ENCODE assay signal across 19 cellular contexts in genomic region chr5:147658293-147658932, GRCh38.
DNase-seq lines count a peak whose midpoint lies in the region; ATAC-seq, FAIRE-seq and TF ChIP-seq lines count a peak whose summit lies in the region.
"Had no signal": no experiment of that assay in that cellular context is flagged by ENCODE, and none has a peak within 500 bp of the region (broad histone marks: within the 10 kb centered on the region; RNA-seq: fewer than 3 reads in every experiment).

No MANE protein-coding gene starts in this region.

- TF ChIP-seq CTCF in KMS-11 (conservative IDR thresholded peaks at IDR 0.05; ENCODE audit: low read depth, low read length) (no peak), GM12878 (IDR thresholded peaks at IDR 0.05 in 2 of 3, conservative IDR thresholded peaks at IDR 0.05 in 1 of 3; ENCODE audit: control insufficient read depth in 2 of 3, extremely low read depth in 1 of 3, insufficient read depth in 1 of 3, low read depth in 3 of 3, low read length in 3 of 3) (no peak)

- H4K20me1 ChIP-seq in KMS-11 (ENCODE audit: insufficient read depth) (no peaks in the 10 kb centered on the region), GM12878 (ENCODE audit: control insufficient read depth, insufficient read depth) (no peaks in the 10 kb centered on the region)

- intact Hi-C loops in GM12878 (cut with micrococcal nuclease; ENCODE audit: unreplicated experiment) = no loop called here

- RAD21 ChIA-PET in GM12878 (lab: Charles Lee; ENCODE audit: unreplicated experiment) = no interaction called here

- ATAC-seq in GM12878 = peak; percentile 55
- ATAC-seq in HG03097 (IDR thresholded peaks at IDR 0.05; ENCODE audit: low FRiP score, unreplicated experiment) = no peak
- ATAC-seq: activated CD4-positive, CD25-positive, alpha-beta regulatory T cell treated with anti-CD3 and anti-CD28 coated beads, Interleukin-2, amount 50 U/mL, for 24 hours; activated T-helper 17 cell treated with anti-CD3 and anti-CD28 coated beads, Interleukin-2, amount 50 U/mL, for 72 hours; left lung; sciatic nerve had no signal

- H3K36me3 ChIP-seq in KMS-11 (ENCODE audit: insufficient read depth) (no peaks in the 10 kb centered on the region), GM12878 (ENCODE audit: control insufficient read depth in 2 of 2, insufficient read depth in 2 of 2, low read length in 1 of 2) (no peaks in the 10 kb centered on the region)
- H3K36me3 ChIP-seq: left lung had no signal

- CTCF ChIA-PET in GM12878 (lab: Yijun Ruan, JAX) = interaction anchor here (1.6 kb wide), 1 partner anchor 18 kb away, joined by 3 read pairs; no protein-coding TSS in a partner anchor

- no peak for TF ChIP-seq RAD21 in GM12878 (IDR thresholded peaks at IDR 0.05; ENCODE audit: insufficient read depth, low read depth, low read length)

- no peak overlapping the region for H3K4me3 ChIP-seq in KMS-11 (IDR thresholded peaks at IDR 0.05; ENCODE audit: insufficient read depth, low read depth, low read length)
- H3K4me3 ChIP-seq in GM12878 = no peak overlapping the region
- H3K4me3 ChIP-seq: left lung had no signal

- SMC1A ChIA-PET in GM12878 (lab: Charles Lee; ENCODE audit: uncharacterized antibody, unreplicated experiment) = no interaction called here

- H2AFZ ChIP-seq in KMS-11 (ENCODE audit: low read depth) = peak overlapping the region; percentile 79
- H2AFZ ChIP-seq in GM12878 (ENCODE audit: control insufficient read depth, low read depth, low read length) = no peak overlapping the region

- no peaks in the 10 kb centered on the region for H3K9me3 ChIP-seq in GM12878 (replicated peaks; ENCODE audit: control insufficient read depth, insufficient read depth, low read length)

- in situ Hi-C loops in GM12878 (cut with MboI) = no loop called here

- no peak for TF ChIP-seq POLR2A in GM12878 (IDR thresholded peaks at IDR 0.05; ENCODE audit: low read depth, low read length)

- H3K79me2 ChIP-seq in KMS-11 (ENCODE audit: insufficient read depth, low read depth) (no peaks in the 10 kb centered on the region), GM12878 (ENCODE audit: control insufficient read depth, insufficient read depth, low read length) (no peaks in the 10 kb centered on the region)

- H3K9ac ChIP-seq in KMS-11 = peak overlapping the region; percentile 66; the same call in 1 of the 2 replicates
- H3K9ac ChIP-seq in GM12878 (ENCODE audit: control insufficient read depth, insufficient read depth, low read length) = no peak overlapping the region

- no peaks in the 10 kb centered on the region for H3K27me3 ChIP-seq in KMS-11 (ENCODE audit: insufficient read depth, low read depth)
- H3K27me3 ChIP-seq in GM12878 (replicated peaks in 1 of 2; ENCODE audit: control insufficient read depth in 2 of 2, insufficient read depth in 2 of 2, low read length in 1 of 2) = no peaks in the 10 kb centered on the region; a peak in 1 of 4 replicates
- H3K27me3 ChIP-seq: left lung, stomach had no signal

- peak overlapping the region; percentile 75 for H3K4me2 ChIP-seq in KMS-11
- no peak overlapping the region for H3K4me2 ChIP-seq in GM12878 (ENCODE audit: control insufficient read depth, insufficient read depth)

- H3K4me1 ChIP-seq in KMS-11 (ENCODE audit: low read depth, poor library complexity, severe bottlenecking) (peaks cover 27% of the 10 kb centered on the region), GM12878 (ENCODE audit: control insufficient read depth, insufficient read depth, low read length) (no peaks in the 10 kb centered on the region)
- H3K4me1 ChIP-seq: left lung, stomach had no signal

- DNase-seq in NK-92 treated with Interleukin-12 subunit alpha and Interleukin-12 subunit beta, amount 100 ng/mL, for 24 hours (lab: John Stamatoyannopoulos, UW) = peak; percentile 49
- DNase-seq in NK-92 (lab: John Stamatoyannopoulos, UW; ENCODE audit: unreplicated experiment) (no peak), GM12878 (ENCODE audit: low read depth, low spot score) (no peak), non-pigmented ciliary epithelial cell (ENCODE audit: low read depth) (peak; percentile 11), SKM-1 treated with dmso at 0.1 percent for 144 hours (lab: John Stamatoyannopoulos, UW; ENCODE audit: unreplicated experiment) (no peak), cerebellar nuclear complex (lab: John Stamatoyannopoulos, UW) (no peak)
- DNase-seq: GDM1, Karpas-422, left lung, NCI-H1105 treated with DMSO at 0.1 percent for 48 hours, NCI-H2171, SHP77 treated with DMSO at 0.1 percent for 48 hours, stomach had no signal

- no peak for TF ChIP-seq EP300 in GM12878 (IDR thresholded peaks at IDR 0.05; ENCODE audit: borderline replicate concordance in 1 of 2, control insufficient read depth in 1 of 2, low read depth in 2 of 2, low read length in 2 of 2)

- POLR2A ChIA-PET in GM12878 (lab: Charles Lee) = no interaction called here

- BruUV-seq in GM12878 (replicated peaks; lab: Mats Ljungman, UMichigan) = no TSS peak

- H3K27ac ChIP-seq in KMS-11 (peak overlapping the region; percentile 86), GM12878 (ENCODE audit: control insufficient read depth, insufficient read depth) (no peak overlapping the region)
- H3K27ac ChIP-seq: 22Rv1, left lung, stomach had no signal

- 54% methylated on average over 8 of the region's 8 CpGs for WGBS in GM12878 (ENCODE audit: insufficient coverage, insufficient replicate concordance, low lambda C conversion rate, missing lambda C conversion rate)

- FAIRE-seq in GM12878 (lab: Jason Lieb, UNC) = no peak

TF ChIP-seq in GM12878, 131 proteins besides CTCF, POLR2A, EP300 and RAD21:
- TF ChIP-seq CHD4 (IDR thresholded peaks at IDR 0.05) (no peak), CBX5 (IDR thresholded peaks at IDR 0.05; ENCODE audit: low read depth) (no peak), RELB (IDR thresholded peaks at IDR 0.05; ENCODE audit: low read depth) (no peak), HSF1 (IDR thresholded peaks at IDR 0.05; ENCODE audit: low read depth, low read length) (no peak), RUNX3 (IDR thresholded peaks at IDR 0.05; ENCODE audit: low read length) (no peak)

Comparison
In these comparisons a context has a peak if more than half of its experiments do, and no peak if none do; other contexts are left out.
1. DNase-seq: peak in NK-92 treated with Interleukin-12 subunit alpha and Interleukin-12 subunit beta, amount 100 ng/mL, for 24 hours (single experiment) and non-pigmented ciliary epithelial cell (single experiment); none in NK-92 (single experiment), GM12878 (single experiment), SKM-1 treated with dmso at 0.1 percent for 144 hours (single experiment) and cerebellar nuclear complex (0 of 2).